29 cellular contexts compared by ENCODE assay signal in the genomic region with DNA sequence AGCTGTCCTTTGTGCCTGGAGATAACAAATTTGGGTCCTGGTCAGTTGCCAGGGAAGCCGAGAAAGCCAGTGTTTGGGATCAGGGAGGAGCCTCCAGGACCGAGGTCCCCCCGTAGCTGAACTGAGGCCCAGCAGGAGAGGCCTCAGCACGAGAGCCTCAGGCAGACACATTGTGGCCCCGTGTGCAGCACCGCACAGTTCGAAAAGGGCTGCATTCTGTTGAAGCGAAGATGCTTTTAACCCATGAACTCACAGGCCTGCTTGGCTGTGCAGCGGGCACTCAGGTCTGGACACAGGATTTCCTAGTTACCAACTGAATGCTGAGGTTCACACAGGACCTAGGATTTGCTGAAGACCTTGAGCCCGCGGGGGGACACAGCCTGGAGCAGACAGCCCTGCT.
"Had no signal": no experiment of that assay in that cellular context is flagged by ENCODE, and none has a peak within 500 bp of the region (broad histone marks: within the 10 kb centered on the region; RNA-seq: fewer than 3 reads in every experiment).

No MANE protein-coding gene starts in this region.

- H3K36me3 ChIP-seq: ascending aorta, breast epithelium, cardiac muscle cell, colonic mucosa, gastrocnemius medialis, heart left ventricle had no signal

- ATAC-seq: activated CD4-positive, alpha-beta T cell treated with anti-CD3 and anti-CD28 coated beads for 36 hours; activated CD8-positive, alpha-beta memory T cell treated with anti-CD3 and anti-CD28 coated beads, Interleukin-2, amount 10 ng/mL, durations not matched to agents 7 days and 5 days; activated CD8-positive, alpha-beta T cell treated with anti-CD3 and anti-CD28 coated beads, Interleukin-2, amount 10 ng/mL, durations not matched to agents 7 days and 5 days; activated naive CD4-positive, alpha-beta T cell treated with anti-CD3 and anti-CD28 coated beads, Interleukin-2, amount 50 U/mL, for 72 hours; activated T-cell treated with anti-CD3 and anti-CD28 coated beads, Interleukin-2, amount 50 U/mL, for 72 hours; esophagus mucosa; foreskin keratinocyte; gastrocnemius medialis; heart left ventricle had no signal

- H3K27me3 ChIP-seq: ascending aorta, breast epithelium, cardiac muscle cell, colonic mucosa, foreskin keratinocyte, gastrocnemius medialis, heart left ventricle had no signal

- H3K27ac ChIP-seq: ascending aorta, breast epithelium, cardiac muscle cell, colonic mucosa, foreskin keratinocyte, gastrocnemius medialis, heart left ventricle had no signal

- H3K9me3 Mint-ChIP-seq: activated CD4-positive, alpha-beta memory T cell treated with anti-CD3 and anti-CD28 coated beads for 36 hours; activated CD4-positive, alpha-beta T cell treated with anti-CD3 and anti-CD28 coated beads, Interleukin-2, amount 10 ng/mL, durations not matched to agents 24 days and 14 days; activated naive CD4-positive, alpha-beta T cell treated with anti-CD3 and anti-CD28 coated beads, Interleukin-2, amount 50 U/mL, for 72 hours; activated naive CD8-positive, alpha-beta T cell treated with anti-CD3 and anti-CD28 coated beads, Interleukin-2, amount 10 ng/mL, durations not matched to agents 7 days and 5 days; activated T-cell treated with anti-CD3 and anti-CD28 coated beads, Interleukin-2, amount 50 U/mL, for 72 hours had no signal

- H3K27me3 Mint-ChIP-seq: activated CD4-positive, alpha-beta memory T cell treated with anti-CD3 and anti-CD28 coated beads for 36 hours; activated CD4-positive, alpha-beta T cell treated with anti-CD3 and anti-CD28 coated beads for 36 hours; activated CD4-positive, alpha-beta T cell treated with anti-CD3 and anti-CD28 coated beads, Interleukin-2, amount 10 ng/mL, durations not matched to agents 24 days and 14 days; activated CD8-positive, alpha-beta memory T cell treated with anti-CD3 and anti-CD28 coated beads, Interleukin-2, amount 10 ng/mL, durations not matched to agents 7 days and 5 days; activated naive CD4-positive, alpha-beta T cell treated with anti-CD3 and anti-CD28 coated beads, Interleukin-2, amount 10 ng/mL, durations not matched to agents 7 days and 5 days; activated naive CD8-positive, alpha-beta T cell treated with anti-CD3 and anti-CD28 coated beads, Interleukin-2, amount 10 ng/mL, durations not matched to agents 7 days and 5 days had no signal

- H3K4me1 Mint-ChIP-seq: activated CD4-positive, alpha-beta T cell treated with anti-CD3 and anti-CD28 coated beads for 36 hours; activated CD4-positive, alpha-beta T cell treated with anti-CD3 and anti-CD28 coated beads, Interleukin-2, amount 10 ng/mL, durations not matched to agents 24 days and 14 days; activated CD8-positive, alpha-beta memory T cell treated with anti-CD3 and anti-CD28 coated beads, Interleukin-2, amount 10 ng/mL, durations not matched to agents 7 days and 5 days; activated naive CD4-positive, alpha-beta T cell treated with anti-CD3 and anti-CD28 coated beads, Interleukin-2, amount 10 ng/mL, durations not matched to agents 7 days and 5 days; activated naive CD8-positive, alpha-beta T cell treated with anti-CD3 and anti-CD28 coated beads, Interleukin-2, amount 10 ng/mL, durations not matched to agents 7 days and 5 days had no signal

- H3K4me3 Mint-ChIP-seq: activated CD4-positive, alpha-beta memory T cell treated with anti-CD3 and anti-CD28 coated beads for 36 hours; activated CD4-positive, alpha-beta T cell treated with anti-CD3 and anti-CD28 coated beads for 36 hours; activated CD4-positive, alpha-beta T cell treated with anti-CD3 and anti-CD28 coated beads, Interleukin-2, amount 10 ng/mL, durations not matched to agents 24 days and 14 days; activated CD8-positive, alpha-beta memory T cell treated with anti-CD3 and anti-CD28 coated beads, Interleukin-2, amount 10 ng/mL, durations not matched to agents 7 days and 5 days; activated CD8-positive, alpha-beta T cell treated with anti-CD3 and anti-CD28 coated beads, Interleukin-2, amount 10 ng/mL, durations not matched to agents 7 days and 5 days; activated naive CD4-positive, alpha-beta T cell treated with anti-CD3 and anti-CD28 coated beads, Interleukin-2, amount 10 ng/mL, durations not matched to agents 7 days and 5 days; activated naive CD8-positive, alpha-beta T cell treated with anti-CD3 and anti-CD28 coated beads, Interleukin-2, amount 10 ng/mL, durations not matched to agents 7 days and 5 days; activated T-cell treated with anti-CD3 and anti-CD28 coated beads, Interleukin-2, amount 50 U/mL, for 72 hours; brain had no signal

- H3K4me1 ChIP-seq: ascending aorta, breast epithelium, colonic mucosa, foreskin keratinocyte, gastrocnemius medialis, heart left ventricle had no signal

- DNase-seq: activated CD4-positive, alpha-beta memory T cell treated with anti-CD3 and anti-CD28 coated beads for 36 hours; activated CD4-positive, alpha-beta T cell treated with anti-CD3 and anti-CD28 coated beads for 36 hours; activated CD4-positive, alpha-beta T cell treated with anti-CD3 and anti-CD28 coated beads, Interleukin-2, amount 10 ng/mL, durations not matched to agents 24 days and 14 days; activated CD4-positive, CD25-positive, alpha-beta regulatory T cell; activated CD4-positive, CD25-positive, alpha-beta regulatory T cell treated with anti-CD3 and anti-CD28 coated beads, Interleukin-2, amount 50 U/mL, for 72 hours; activated CD8-positive, alpha-beta memory T cell treated with anti-CD3 and anti-CD28 coated beads, Interleukin-2, amount 10 ng/mL, durations not matched to agents 7 days and 5 days; activated CD8-positive, alpha-beta memory T cell treated with anti-CD3 and anti-CD28 coated beads, Interleukin-2, amount 50 U/mL, for 4 hours; activated CD8-positive, alpha-beta T cell treated with anti-CD3 and anti-CD28 coated beads, Interleukin-2, amount 10 ng/mL, durations not matched to agents 7 days and 5 days; activated gamma-delta T cell; activated naive CD4-positive, alpha-beta T cell; activated naive CD4-positive, alpha-beta T cell treated with anti-CD3 and anti-CD28 coated beads, Interleukin-2, amount 10 ng/mL, durations not matched to agents 7 days and 5 days; activated naive CD8-positive, alpha-beta T cell treated with anti-CD3 and anti-CD28 coated beads, Interleukin-2, amount 10 ng/mL, durations not matched to agents 7 days and 5 days; activated T-cell treated with anti-CD3 and anti-CD28 coated beads, Interleukin-2, amount 50 U/mL, for 1 hour; activated T-cell treated with anti-CD3 and anti-CD28 coated beads, Interleukin-2, amount 50 U/mL, for 72 hours; central memory CD4-positive, alpha-beta T cell; cerebellar nuclear complex; colonic mucosa; effector CD8-positive, alpha-beta T cell; foreskin keratinocyte; gastrocnemius medialis; glutamatergic neuron; heart left ventricle; T-helper 2 cell had no signal

- H3K36me3 Mint-ChIP-seq: activated CD4-positive, alpha-beta memory T cell treated with anti-CD3 and anti-CD28 coated beads for 36 hours; activated CD8-positive, alpha-beta memory T cell treated with anti-CD3 and anti-CD28 coated beads, Interleukin-2, amount 10 ng/mL, durations not matched to agents 7 days and 5 days; activated naive CD4-positive, alpha-beta T cell treated with anti-CD3 and anti-CD28 coated beads, Interleukin-2, amount 10 ng/mL, durations not matched to agents 7 days and 5 days; activated naive CD4-positive, alpha-beta T cell treated with anti-CD3 and anti-CD28 coated beads, Interleukin-2, amount 50 U/mL, for 72 hours; activated naive CD8-positive, alpha-beta T cell treated with anti-CD3 and anti-CD28 coated beads, Interleukin-2, amount 10 ng/mL, durations not matched to agents 7 days and 5 days; brain had no signal

- H3K9me3 ChIP-seq: ascending aorta, breast epithelium, colonic mucosa, gastrocnemius medialis, heart left ventricle had no signal

- H3K4me3 ChIP-seq: ascending aorta, breast epithelium, cardiac muscle cell, colonic mucosa, gastrocnemius medialis, heart left ventricle had no signal

- H3K27ac Mint-ChIP-seq: activated CD4-positive, alpha-beta memory T cell treated with anti-CD3 and anti-CD28 coated beads for 36 hours; activated CD4-positive, alpha-beta T cell treated with anti-CD3 and anti-CD28 coated beads for 36 hours; activated CD4-positive, alpha-beta T cell treated with anti-CD3 and anti-CD28 coated beads, Interleukin-2, amount 10 ng/mL, durations not matched to agents 24 days and 14 days; activated CD8-positive, alpha-beta memory T cell treated with anti-CD3 and anti-CD28 coated beads, Interleukin-2, amount 10 ng/mL, durations not matched to agents 7 days and 5 days; activated CD8-positive, alpha-beta T cell treated with anti-CD3 and anti-CD28 coated beads, Interleukin-2, amount 10 ng/mL, durations not matched to agents 7 days and 5 days; activated naive CD4-positive, alpha-beta T cell treated with anti-CD3 and anti-CD28 coated beads, Interleukin-2, amount 10 ng/mL, durations not matched to agents 7 days and 5 days; activated naive CD4-positive, alpha-beta T cell treated with anti-CD3 and anti-CD28 coated beads, Interleukin-2, amount 50 U/mL, for 72 hours; activated naive CD8-positive, alpha-beta T cell treated with anti-CD3 and anti-CD28 coated beads, Interleukin-2, amount 10 ng/mL, durations not matched to agents 7 days and 5 days; activated T-cell treated with anti-CD3 and anti-CD28 coated beads, Interleukin-2, amount 50 U/mL, for 72 hours had no signal
